Comparison of ENCODE assay signal across 20 cellular contexts in genomic region chr19:33287438-33287837, GRCh38. TPM values are rescaled to one million over a fixed set of nuclear protein-coding genes. Genes with fewer than 3 reads are reported as not detected.
"Had no signal": no experiment of that assay in that cellular context is flagged by ENCODE, and none has a peak within 500 bp of the region (broad histone marks: within the 10 kb centered on the region; RNA-seq: fewer than 3 reads in every experiment).

No MANE protein-coding gene starts in this region.

- H3K9me3 ChIP-seq: thyroid gland had no signal

- ATAC-seq: left ventricle myocardium superior; sciatic nerve; stimulated activated naive B cell treated with anti-CD40 and anti-IgM and Interleukin-4, amounts not matched to agents 10 μg/mL and 1 μg/mL and 100 μg/mL, for 72 hours had no signal

- H3K36me3 Mint-ChIP-seq: activated naive CD8-positive, alpha-beta T cell treated with anti-CD3 and anti-CD28 coated beads for 36 hours had no signal

- H3K27me3 ChIP-seq: cardiac muscle cell, thyroid gland had no signal

- H3K4me3 ChIP-seq: cardiac muscle cell, dorsolateral prefrontal cortex, smooth muscle cell, thyroid gland had no signal

- H3K27ac Mint-ChIP-seq: activated CD4-positive, alpha-beta T cell treated with anti-CD3 and anti-CD28 coated beads, Interleukin-2, amount 10 ng/mL, durations not matched to agents 24 days and 14 days; activated naive CD8-positive, alpha-beta T cell treated with anti-CD3 and anti-CD28 coated beads for 36 hours; endodermal cell; stimulated activated naive B cell treated with anti-CD40 and anti-IgM and Interleukin-4, amounts not matched to agents 10 μg/mL and 1 μg/mL and 100 μg/mL, for 72 hours had no signal

- H3K27ac ChIP-seq: cardiac muscle cell, dorsolateral prefrontal cortex, epithelial cell of prostate had no signal

- DNase-seq: activated gamma-delta T cell treated with Interleukin-2 at 50 U/mL for 16 hours; activated naive CD8-positive, alpha-beta T cell treated with anti-CD3 and anti-CD28 coated beads for 36 hours; activated T-cell treated with anti-CD3 and anti-CD28 coated beads for 4 hours; amniotic stem cell; dorsolateral prefrontal cortex; endodermal cell; foreskin melanocyte; left ventricle myocardium superior; mesendoderm; naive thymus-derived CD4-positive, alpha-beta T cell; stimulated activated CD4-positive, alpha-beta T cell treated with anti-CD3 and anti-CD28 coated beads, Interleukin-4, amount 100 ng/mL, for 24 hours; stimulated activated naive B cell treated with anti-CD40 and anti-IgM and Interleukin-4, amounts not matched to agents 10 μg/mL and 1 μg/mL and 100 μg/mL, for 72 hours; T1000; thyroid gland had no signal

- H3K4me3 Mint-ChIP-seq: activated CD4-positive, alpha-beta T cell treated with anti-CD3 and anti-CD28 coated beads, Interleukin-2, amount 10 ng/mL, durations not matched to agents 24 days and 14 days; activated naive CD8-positive, alpha-beta T cell treated with anti-CD3 and anti-CD28 coated beads for 36 hours; activated T-helper 1 cell treated with anti-CD3 and anti-CD28 coated beads, Interleukin-12 subunit alpha, Interleukin-12 subunit beta, Interleukin-2, Interleukin-4 antibody, amounts not matched to agents 30 ng/mL and 10 ng/mL and 1 ng/mL, durations not matched to agents 14 hours and 24 hours and 36 hours; endodermal cell; stimulated activated naive B cell treated with anti-CD40 and anti-IgM and Interleukin-4, amounts not matched to agents 10 μg/mL and 1 μg/mL and 100 μg/mL, for 72 hours had no signal

- H3K4me1 Mint-ChIP-seq: endodermal cell had no signal

- H3K36me3 ChIP-seq: cardiac muscle cell, thyroid gland had no signal

RNA-seq across cellular contexts. Expression of gene CEBPA, which starts 14.9 kb away (rescaled TPM):
- polyA plus RNA-seq: naive thymus-derived CD4-positive, alpha-beta T cell had no signal
